Comparison of ENCODE assay signal across 1 cellular context in genomic region chr17:60355663-60356594, GRCh38.
TF ChIP-seq lines count a peak whose summit lies in the region.

No MANE protein-coding gene starts in this region.

TF ChIP-seq in HepG2, 621 proteins besides CTCF, POLR2A, EP300 and RAD21 (continued from another document):
- TF ChIP-seq SNAPC5 (CRISPR knock-in tag; IDR thresholded peaks at IDR 0.05; ENCODE audit: borderline replicate concordance): 0 out of 2 replicates have a peak, but pooled peaks have one; percentile 75
- TF ChIP-seq HOMEZ (CRISPR knock-in tag; IDR thresholded peaks at IDR 0.05; ENCODE audit: low read depth): peak; percentile 34; the same call in 1 of the 2 replicates
- TF ChIP-seq YY1 (IDR thresholded peaks at IDR 0.05; ENCODE audit: insufficient read depth, insufficient replicate concordance, low read depth, low read length): peak; percentile 53
- TF ChIP-seq ZNF850 (CRISPR knock-in tag; conservative IDR thresholded peaks at IDR 0.05): no peak
- peak; percentile 51; the same call in 1 of the 2 replicates for TF ChIP-seq REPIN1 (CRISPR knock-in tag; IDR thresholded peaks at IDR 0.05; ENCODE audit: borderline replicate concordance, low read depth)
- TF ChIP-seq ZBTB38 (CRISPR knock-in tag; IDR thresholded peaks at IDR 0.05): no peak
- TF ChIP-seq SIX1 (CRISPR knock-in tag; IDR thresholded peaks at IDR 0.05; ENCODE audit: borderline replicate concordance): 0 out of 2 replicates have a peak, but pooled peaks have one; percentile 25
- no peak for TF ChIP-seq ZNF33A (CRISPR knock-in tag; IDR thresholded peaks at IDR 0.05; ENCODE audit: borderline replicate concordance)
- no peak for TF ChIP-seq ZXDC (CRISPR knock-in tag; IDR thresholded peaks at IDR 0.05)
- TF ChIP-seq TCF7 (IDR thresholded peaks at IDR 0.05; ENCODE audit: low read depth): peak; percentile 93
- TF ChIP-seq ZNF24 (IDR thresholded peaks at IDR 0.05): no peak
- no peak for TF ChIP-seq MLXIP (CRISPR knock-in tag; IDR thresholded peaks at IDR 0.05; ENCODE audit: borderline replicate concordance)
- TF ChIP-seq ZNF703 (CRISPR knock-in tag; IDR thresholded peaks at IDR 0.05; ENCODE audit: borderline replicate concordance): no peak
- TF ChIP-seq SOX5 (CRISPR knock-in tag; IDR thresholded peaks at IDR 0.05; ENCODE audit: borderline replicate concordance): peak; percentile 79; the same call in 1 of the 2 replicates
- TF ChIP-seq CBFB (CRISPR knock-in tag; IDR thresholded peaks at IDR 0.05): 0 out of 2 replicates have a peak, but pooled peaks have one; percentile 28
- TF ChIP-seq HNF1A (IDR thresholded peaks at IDR 0.05; ENCODE audit: low read depth): no peak
- TF ChIP-seq HNF1A (CRISPR knock-in tag; IDR thresholded peaks at IDR 0.05; ENCODE audit: borderline replicate concordance): peak; percentile 29; the same call in 1 of the 2 replicates
- TF ChIP-seq HDAC2 (CRISPR knock-in tag; IDR thresholded peaks at IDR 0.05): peak; percentile 71; the same call in 1 of the 2 replicates
- TF ChIP-seq TARDBP (CRISPR knock-in tag; IDR thresholded peaks at IDR 0.05): peak; percentile 63; the same call in 1 of the 2 replicates
- no peak for TF ChIP-seq SRY (CRISPR knock-in tag; IDR thresholded peaks at IDR 0.05)
- 0 out of 2 replicates have a peak, but pooled peaks have one; percentile 26 for TF ChIP-seq ZNF335 (CRISPR knock-in tag; IDR thresholded peaks at IDR 0.05)
- 0 out of 2 replicates have a peak, but pooled peaks have one; percentile 29 for TF ChIP-seq ZBTB37 (CRISPR knock-in tag; IDR thresholded peaks at IDR 0.05)
- TF ChIP-seq SAP130 (CRISPR knock-in tag; IDR thresholded peaks at IDR 0.05; ENCODE audit: low read depth): peak; percentile 50
